In the genomic region with DNA sequence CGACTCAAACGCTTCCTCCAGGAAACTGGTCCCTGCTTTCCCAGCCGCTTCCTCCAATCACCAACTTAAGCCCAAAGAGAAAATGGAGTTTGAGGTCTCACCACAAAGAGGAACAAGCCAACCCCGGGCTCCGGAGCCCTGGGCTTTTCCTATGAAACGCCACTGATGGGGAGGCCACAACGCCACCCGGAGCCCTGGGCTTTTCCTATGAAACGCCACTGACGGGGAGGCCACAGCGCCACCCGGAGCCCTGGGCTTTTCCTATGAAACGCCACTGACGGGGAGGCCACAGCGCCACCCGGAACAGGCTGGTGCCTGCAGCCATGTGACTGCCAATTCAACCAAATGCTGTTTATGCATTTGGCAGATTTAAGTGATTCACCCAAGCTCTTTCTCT, we compare ENCODE assay signal across 10 cellular contexts. TPM values are rescaled to one million over a fixed set of nuclear protein-coding genes. Genes with fewer than 3 reads are reported as not detected.
DNase-seq lines count a peak whose midpoint lies in the region; ATAC-seq, FAIRE-seq and TF ChIP-seq lines count a peak whose summit lies in the region.
"Had no signal": no experiment of that assay in that cellular context is flagged by ENCODE, and none has a peak within 500 bp of the region (broad histone marks: within the 10 kb centered on the region; RNA-seq: fewer than 3 reads in every experiment).

No MANE protein-coding gene starts in this region.

- no peak for TF ChIP-seq POLR2A in GM12892 (IDR thresholded peaks at IDR 0.05; ENCODE audit: low read depth, low read length)

- FAIRE-seq in GM12892 (lab: Jason Lieb, UNC) = no peak

- ATAC-seq in GM19351 (IDR thresholded peaks at IDR 0.05; ENCODE audit: unreplicated experiment) (peak; percentile 22), left lobe of liver (peak; percentile 10)

- peak; percentile 54 to 71 for DNase-seq in AML-193 (lab: John Stamatoyannopoulos, UW)
- DNase-seq in UCSD-AML1 (lab: John Stamatoyannopoulos, UW; ENCODE audit: unreplicated experiment) = peak; percentile 89
- no peak for DNase-seq in left lobe of liver (ENCODE audit: low spot score)
- no peak for DNase-seq in NCI-H146 treated with DMSO at 0.1 percent for 48 hours (lab: John Stamatoyannopoulos, UW; ENCODE audit: unreplicated experiment)
- DNase-seq in DMS114 treated with DMSO at 0.1 percent for 48 hours (lab: John Stamatoyannopoulos, UW; ENCODE audit: unreplicated experiment) = no peak
- DNase-seq in GM12892 (ENCODE audit: insufficient read length) = no peak
- DNase-seq in NCI-H446 (lab: John Stamatoyannopoulos, UW) = no peak
- DNase-seq: kidney glomerular epithelial cell, NCI-H1105 had no signal

RNA-seq across cellular contexts. Expression of gene DPYSL4, which starts 45.8 kb away (rescaled TPM):
- 0.08 TPM for total RNA-seq in left lobe of liver
- not detected for polyA plus RNA-seq in GM12892 (2012; ENCODE audit: missing spikeins)

Comparison
In these comparisons a context has a peak if more than half of its experiments do, and no peak if none do; other contexts are left out.
1. DNase-seq: peak in AML-193 (2 of 2) and UCSD-AML1 (single experiment); none in left lobe of liver (single experiment), NCI-H146 treated with DMSO at 0.1 percent for 48 hours (single experiment), DMS114 treated with DMSO at 0.1 percent for 48 hours (single experiment), GM12892 (single experiment) and NCI-H446 (0 of 2).